ENCODE assay signal across 22 cellular contexts in the genomic region with DNA sequence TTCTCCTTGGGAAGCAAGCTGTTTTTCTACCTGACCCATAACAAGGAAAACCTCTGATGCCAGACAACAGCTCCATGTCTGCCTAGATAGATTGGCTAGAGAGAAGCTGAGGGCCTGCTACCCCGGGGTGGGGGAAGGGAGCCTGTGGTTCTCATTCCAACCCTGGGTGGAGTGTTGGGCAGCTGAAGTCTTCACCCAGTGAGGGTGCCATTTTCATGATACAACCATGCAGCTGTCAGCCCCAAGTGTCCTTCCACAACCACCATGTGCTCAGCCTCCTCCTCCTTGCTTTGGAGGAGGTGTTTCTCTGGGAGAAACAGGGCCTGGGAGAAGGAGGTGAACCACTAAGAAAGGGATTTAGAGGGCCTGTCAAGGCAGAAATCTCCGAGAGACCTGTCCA.
DNase-seq lines count a peak whose midpoint lies in the region.
"Had no signal": no experiment of that assay in that cellular context is flagged by ENCODE, and none has a peak within 500 bp of the region (broad histone marks: within the 10 kb centered on the region; RNA-seq: fewer than 3 reads in every experiment).

No MANE protein-coding gene starts in this region.

- peaks cover 2% of the 10 kb centered on the region for H3K9me3 ChIP-seq in trophoblast cell (ENCODE audit: insufficient read depth, low read depth, low read length)
- H3K9me3 ChIP-seq: A549, BE2C had no signal

- no peak overlapping the region for H3K4me3 ChIP-seq in trophoblast cell (ENCODE audit: low read depth, low read length)
- H3K4me3 ChIP-seq in mesendoderm (ENCODE audit: low read length), result no peak overlapping the region
- H3K4me3 ChIP-seq: A549; BLaER1 treated with 17β-estradiol and CSF1 and Interleukin-3, amounts not matched to agents 10 nM and 100 nM; GM12878; GM23248 had no signal

- no peak overlapping the region for H3K27ac ChIP-seq in trophoblast cell (ENCODE audit: low read depth, low read length)
- H3K27ac ChIP-seq in mesendoderm (ENCODE audit: low read depth, low read length), result no peak overlapping the region
- H3K27ac ChIP-seq: A549; BLaER1 treated with 17β-estradiol and CSF1 and Interleukin-3, amounts not matched to agents 10 nM and 100 nM; GM23248 had no signal

- H4K91ac ChIP-seq in trophoblast cell (ENCODE audit: low read depth, low read length), result no peak overlapping the region

- no peaks in the 10 kb centered on the region for H3K36me3 ChIP-seq in trophoblast cell (ENCODE audit: control insufficient read depth in 1 of 2, insufficient read depth in 2 of 2, low read length in 2 of 2)
- H3K36me3 ChIP-seq in mesendoderm (ENCODE audit: control insufficient read depth, insufficient read depth, low read length), result no peaks in the 10 kb centered on the region
- H3K36me3 ChIP-seq: BE2C; BLaER1 treated with 17β-estradiol and CSF1 and Interleukin-3, amounts not matched to agents 10 nM and 100 nM had no signal

- H2BK5ac ChIP-seq in trophoblast cell (ENCODE audit: low read depth, low read length, poor library complexity) (no peak overlapping the region), mesendoderm (ENCODE audit: low read length) (no peak overlapping the region)

- H3K4ac ChIP-seq in trophoblast cell (ENCODE audit: low read depth, low read length), result no peak overlapping the region
- H3K4ac ChIP-seq in mesendoderm (ENCODE audit: low read depth, low read length), result no peak overlapping the region

- DNase-seq in NCI-H69 (lab: John Stamatoyannopoulos, UW) (peak; percentile 64), myocyte (ENCODE audit: low read depth) (peak; percentile 97), trophoblast cell (no peak), activated gamma-delta T cell treated with Interleukin-2 at 50 U/mL for 16 hours (no peak), mesendoderm (no peak)
- DNase-seq in activated effector memory CD4-positive, alpha-beta T cell treated with Interleukin-2 at 50 U/mL for 16 hours, result no peak
- DNase-seq: 8988T; ACHN; AML-193; BE2C; CD4-positive, alpha-beta T cell; CD8-positive, alpha-beta memory T cell; DMS 273 treated with DMSO at 0.1 percent for 48 hours; DMS79; EL; GDM1; GM23248; H7; HCEC 1CT had no signal

- no peak overlapping the region for H3K14ac ChIP-seq in trophoblast cell (ENCODE audit: low read length)

- no peaks in the 10 kb centered on the region for H3K27me3 ChIP-seq in trophoblast cell (ENCODE audit: insufficient read depth, low read length)
- no peaks in the 10 kb centered on the region for H3K27me3 ChIP-seq in mesendoderm (ENCODE audit: insufficient read depth, low read length, poor library complexity)
- H3K27me3 ChIP-seq: BE2C; BLaER1 treated with 17β-estradiol and CSF1 and Interleukin-3, amounts not matched to agents 10 nM and 100 nM had no signal

- H2BK120ac ChIP-seq in trophoblast cell (ENCODE audit: insufficient read depth, low read length, poor library complexity), result no peak overlapping the region
- no peak overlapping the region for H2BK120ac ChIP-seq in mesendoderm (ENCODE audit: low read depth, low read length)

- no peak overlapping the region for H2BK15ac ChIP-seq in mesendoderm (replicated peaks; ENCODE audit: low read depth)

- H3K4me1 ChIP-seq in trophoblast cell (ENCODE audit: control insufficient read depth in 1 of 2, insufficient read depth in 2 of 2, low read length in 2 of 2) (no peaks in the 10 kb centered on the region), mesendoderm (ENCODE audit: control insufficient read depth, low read depth, low read length) (no peaks in the 10 kb centered on the region)
- H3K4me1 ChIP-seq: A549 had no signal

- WGBS in trophoblast cell (ENCODE audit: extremely low coverage, insufficient coverage, insufficient read length), result no CpG with 5 or more reads among the region's 2 CpGs
- WGBS in mesendoderm (ENCODE audit: extremely low coverage, insufficient coverage, low lambda C conversion rate), result no CpG with 5 or more reads among the region's 2 CpGs

- H2AK5ac ChIP-seq in trophoblast cell (ENCODE audit: low read length), result no peak overlapping the region
- H2AK5ac ChIP-seq in mesendoderm (ENCODE audit: low read length), result no peak overlapping the region

- H4K8ac ChIP-seq in trophoblast cell (ENCODE audit: low read depth, low read length) (no peak overlapping the region), mesendoderm (ENCODE audit: low read depth, low read length) (no peak overlapping the region)

- H2BK12ac ChIP-seq in trophoblast cell (ENCODE audit: low read length), result no peak overlapping the region

- no peak overlapping the region for H3K4me2 ChIP-seq in trophoblast cell (ENCODE audit: low read length)
- H3K4me2 ChIP-seq in mesendoderm (ENCODE audit: low read length), result no peak overlapping the region
- H3K4me2 ChIP-seq: A549; BLaER1 treated with 17β-estradiol and CSF1 and Interleukin-3, amounts not matched to agents 10 nM and 100 nM had no signal

- no peak overlapping the region for H4K12ac ChIP-seq in trophoblast cell (ENCODE audit: low read depth, low read length)

- H3K79me1 ChIP-seq in trophoblast cell (ENCODE audit: low read length) (no peaks in the 10 kb centered on the region), mesendoderm (ENCODE audit: low read length) (no peaks in the 10 kb centered on the region)

- H3K23ac ChIP-seq in trophoblast cell (ENCODE audit: low read length), result no peak overlapping the region
- no peak overlapping the region for H3K23ac ChIP-seq in mesendoderm (ENCODE audit: low read length)

- H3K79me2 ChIP-seq in trophoblast cell (ENCODE audit: control insufficient read depth, insufficient read depth, low read length, poor library complexity), result no peaks in the 10 kb centered on the region
- no peaks in the 10 kb centered on the region for H3K79me2 ChIP-seq in mesendoderm (ENCODE audit: control insufficient read depth, insufficient read depth, low read length)

- peak overlapping the region; percentile 34 for H3K9ac ChIP-seq in trophoblast cell (ENCODE audit: low read length)
- H3K9ac ChIP-seq in mesendoderm (ENCODE audit: low read length), result no peak overlapping the region
- H3K9ac ChIP-seq: BLaER1 treated with 17β-estradiol and CSF1 and Interleukin-3, amounts not matched to agents 10 nM and 100 nM; GM23248 had no signal

- no peak overlapping the region for H4K5ac ChIP-seq in mesendoderm (ENCODE audit: low read length)

- no peak overlapping the region for H3K56ac ChIP-seq in mesendoderm (ENCODE audit: low read length)

- no peak overlapping the region for H3K18ac ChIP-seq in trophoblast cell (ENCODE audit: low read length)
- H3K18ac ChIP-seq in mesendoderm (ENCODE audit: low read length), result no peak overlapping the region

- no peak overlapping the region for H2AFZ ChIP-seq in trophoblast cell (ENCODE audit: insufficient read depth, low read length, poor library complexity)
- H2AFZ ChIP-seq: GM23248 had no signal

Comparison
In these comparisons a context has a peak if more than half of its experiments do, and no peak if none do; other contexts are left out.
1. DNase-seq: peak in NCI-H69 (single experiment) and myocyte (single experiment); none in trophoblast cell (0 of 2), activated gamma-delta T cell treated with Interleukin-2 at 50 U/mL for 16 hours (single experiment), activated effector memory CD4-positive, alpha-beta T cell treated with Interleukin-2 at 50 U/mL for 16 hours (single experiment) and mesendoderm (single experiment).